30 cellular contexts compared by ENCODE assay signal in genomic region chr15:89452330-89452836, GRCh38. TPM values are rescaled to one million over a fixed set of nuclear protein-coding genes. Genes with fewer than 3 reads are reported as not detected.
"Had no signal": no experiment of that assay in that cellular context is flagged by ENCODE, and none has a peak within 500 bp of the region (broad histone marks: within the 10 kb centered on the region; RNA-seq: fewer than 3 reads in every experiment).

No MANE protein-coding gene starts in this region.

- FAIRE-seq: keratinocyte had no signal

- H3K27me3 ChIP-seq: right lobe of liver, thyroid gland had no signal

- H3K4me3 ChIP-seq: gastroesophageal sphincter, right lobe of liver, stomach, thyroid gland, upper lobe of right lung had no signal

- H3K9me3 ChIP-seq: neutrophil, right lobe of liver, thyroid gland, upper lobe of right lung had no signal

- DNase-seq: activated CD4-positive, alpha-beta T cell treated with anti-CD3 and anti-CD28 coated beads for 36 hours; activated CD4-positive, CD25-positive, alpha-beta regulatory T cell; activated CD8-positive, alpha-beta memory T cell treated with anti-CD3 and anti-CD28 coated beads, Interleukin-2, amount 10 ng/mL, durations not matched to agents 7 days and 5 days; activated CD8-positive, alpha-beta T cell treated with anti-CD3 and anti-CD28 coated beads, Interleukin-2, amount 10 ng/mL, durations not matched to agents 7 days and 5 days; activated naive CD8-positive, alpha-beta T cell treated with anti-CD3 and anti-CD28 coated beads, Interleukin-2, amount 50 U/mL, for 24 hours; activated T-cell treated with anti-CD3 and anti-CD28 coated beads, Interleukin-2, amount 50 U/mL, for 48 hours; amygdala; caudate nucleus; cortex of kidney; effector memory CD8-positive, alpha-beta T cell; erythroblast; hippocampal formation; left colon; mammary epithelial cell; right lobe of liver; stimulated activated naive B cell treated with anti-CD40 and anti-IgM and Interleukin-4, amounts not matched to agents 10 μg/mL and 1 μg/mL and 100 μg/mL, for 72 hours; stomach; thyroid gland; upper lobe of right lung had no signal

- H3K27ac ChIP-seq: gastroesophageal sphincter, neutrophil, right lobe of liver, stomach, thyroid gland, upper lobe of right lung had no signal

- ATAC-seq: activated CD4-positive, alpha-beta T cell treated with anti-CD3 and anti-CD28 coated beads for 36 hours; activated CD8-positive, alpha-beta memory T cell treated with anti-CD3 and anti-CD28 coated beads, Interleukin-2, amount 10 ng/mL, durations not matched to agents 7 days and 5 days; activated CD8-positive, alpha-beta T cell treated with anti-CD3 and anti-CD28 coated beads, Interleukin-2, amount 10 ng/mL, durations not matched to agents 7 days and 5 days; activated naive CD8-positive, alpha-beta T cell treated with anti-CD3 and anti-CD28 coated beads, Interleukin-2, amount 50 U/mL, for 24 hours; effector memory CD8-positive, alpha-beta T cell; gastroesophageal sphincter; left colon; right lobe of liver; stimulated activated naive B cell treated with anti-CD40 and anti-IgM and Interleukin-4, amounts not matched to agents 10 μg/mL and 1 μg/mL and 100 μg/mL, for 72 hours; upper lobe of right lung had no signal

- H3K4me1 ChIP-seq: gastroesophageal sphincter, stomach, thyroid gland, upper lobe of right lung had no signal

- H3K36me3 ChIP-seq: gastroesophageal sphincter, neutrophil, right lobe of liver, stomach, thyroid gland, upper lobe of right lung had no signal

RNA-seq across cellular contexts. Expression of gene RHCG, which starts 44.0 kb away (rescaled TPM):
- total RNA-seq: activated CD4-positive, alpha-beta T cell treated with anti-CD3 and anti-CD28 coated beads for 36 hours; activated CD8-positive, alpha-beta memory T cell treated with anti-CD3 and anti-CD28 coated beads, Interleukin-2, amount 10 ng/mL, durations not matched to agents 7 days and 5 days; activated CD8-positive, alpha-beta T cell treated with anti-CD3 and anti-CD28 coated beads, Interleukin-2, amount 10 ng/mL, durations not matched to agents 7 days and 5 days; activated T-helper 2 cell treated with anti-CD3 and anti-CD28 coated beads, Interferon-gamma antibody, Interleukin-2, Interleukin-4, amounts not matched to agents 10 μg/mL and 5 μg/mL and 100 μg/mL, durations not matched to agents 14 hours and 24 hours and 36 hours; chondrocyte; fibroblast of villous mesenchyme; mucosa of gallbladder; osteocyte; progenitor cell of endocrine pancreas; skeletal muscle tissue; thyroid gland; upper lobe of right lung had no signal
- polyA plus RNA-seq: fibroblast of lung had no signal
